Comparison of ENCODE assay signal across 17 cellular contexts in the genomic region with DNA sequence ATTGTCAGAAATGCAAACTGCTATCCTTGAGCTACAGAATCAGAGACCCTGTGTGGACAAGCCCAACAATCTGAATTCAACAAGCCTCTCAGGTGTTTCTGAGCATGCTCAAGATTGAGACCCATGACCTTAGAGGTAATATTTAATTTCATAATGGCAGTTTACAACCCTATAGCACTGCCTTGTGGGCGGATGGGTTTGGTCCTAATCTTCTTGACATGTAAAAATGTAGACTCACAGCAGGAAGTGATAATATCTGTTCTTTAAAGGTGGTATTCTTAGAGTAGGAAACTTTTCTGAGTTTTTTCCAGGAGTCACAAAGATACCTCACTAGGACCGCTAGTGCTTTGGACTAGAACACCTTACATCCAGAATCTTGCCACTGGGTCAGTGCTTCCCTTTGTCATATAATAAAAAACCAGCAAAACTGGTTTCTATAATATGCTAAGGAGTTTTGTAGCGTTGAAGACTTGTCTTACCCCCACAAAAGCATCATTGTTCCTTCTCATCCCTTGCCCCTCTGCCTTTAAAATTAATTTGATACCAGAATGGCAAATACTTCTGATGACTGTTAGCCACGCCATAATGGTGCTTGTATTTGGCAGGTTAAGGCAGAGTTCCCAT. TPM values are rescaled to one million over a fixed set of nuclear protein-coding genes. Genes with fewer than 3 reads are reported as not detected.
DNase-seq lines count a peak whose midpoint lies in the region; ATAC-seq and TF ChIP-seq lines count a peak whose summit lies in the region.
"Had no signal": no experiment of that assay in that cellular context is flagged by ENCODE, and none has a peak within 500 bp of the region (broad histone marks: within the 10 kb centered on the region; RNA-seq: fewer than 3 reads in every experiment).

No MANE protein-coding gene starts in this region.

- TF ChIP-seq CTCF in Calu3 (IDR thresholded peaks at IDR 0.05; ENCODE audit: unreplicated experiment) = no peak

- POLR2A ChIA-PET in CD4-positive, alpha-beta memory T cell (lab: Charles Lee; ENCODE audit: partially characterized antibody) = interaction anchor here (0.5 kb wide), 1 partner anchor 50 kb away, joined by 3 read pairs; no protein-coding TSS in a partner anchor
- POLR2A ChIA-PET in T-cell (lab: Charles Lee) = interaction anchor here in 1 of 2 donors (0.6 to 0.8 kb wide), 2 partner anchors 88 to 252 kb away, joined by 3 read pairs; no protein-coding TSS in a partner anchor

- DNase-seq in CD4-positive, alpha-beta memory T cell = peak in 4 of 5 donors; percentile 23 to 40 (median 28)
- DNase-seq in Calu3 = peak; percentile 29
- peak in 26 of 34 experiments; percentile 2 to 77 (median 13) for DNase-seq in T-cell
- DNase-seq in erythroblast (lab: John Stamatoyannopoulos, UW) = peak; percentile 39 to 55
- DNase-seq in NCI-H2029 treated with DMSO at 0.1 percent for 48 hours (lab: John Stamatoyannopoulos, UW) = no peak
- DNase-seq: activated CD8-positive, alpha-beta memory T cell treated with anti-CD3 and anti-CD28 coated beads, Interleukin-2, amount 50 U/mL, for 4 hours; kidney glomerular epithelial cell; NCI-H2107; NK-92 treated with Interleukin-12 subunit alpha and Interleukin-12 subunit beta, amount 100 ng/mL, for 24 hours; posterior cingulate gyrus; SIG-M5; testis had no signal

- H3K4me1 Mint-ChIP-seq in CD4-positive, alpha-beta memory T cell = peaks cover 20 to 44% (median 30%) of the 10 kb centered on the region in 4 donors
- H3K4me1 Mint-ChIP-seq in Calu3 (ENCODE audit: low read depth, unreplicated experiment) (peaks cover 43% of the 10 kb centered on the region), T-cell (peaks cover 21 to 45% (median 30%) of the 10 kb centered on the region in 3 donors)

- H3K27me3 Mint-ChIP-seq in CD4-positive, alpha-beta memory T cell = no peaks in the 10 kb centered on the region
- H3K27me3 Mint-ChIP-seq in Calu3 (ENCODE audit: unreplicated experiment) (no peaks in the 10 kb centered on the region), T-cell (no peaks in the 10 kb centered on the region)

- H3K9me3 ChIP-seq in CD4-positive, alpha-beta memory T cell (ENCODE audit: control insufficient read depth in 1 of 2, low read length in 2 of 2) = no peaks in the 10 kb centered on the region
- H3K9me3 ChIP-seq: testis had no signal

- no TSS peak for BruUV-seq in Calu3 (replicated peaks; lab: Mats Ljungman, UMichigan)

- H3K36me3 Mint-ChIP-seq in CD4-positive, alpha-beta memory T cell = peaks cover 2 to 8% of the 10 kb centered on the region in 2 donors
- H3K36me3 Mint-ChIP-seq in Calu3 (ENCODE audit: insufficient read depth, unreplicated experiment) (peaks cover 26% of the 10 kb centered on the region), T-cell (peaks cover 13% of the 10 kb centered on the region)

- H3K4me3 Mint-ChIP-seq in CD4-positive, alpha-beta memory T cell = no peak overlapping the region
- peak overlapping the region; percentile 8 for H3K4me3 Mint-ChIP-seq in Calu3 (ENCODE audit: low read depth, unreplicated experiment)
- H3K4me3 Mint-ChIP-seq in T-cell = no peak overlapping the region

- ATAC-seq in T-cell (replicated peaks in 1 of 4) (peak; percentile 31 to 80 (median 48)), HG03135 (IDR thresholded peaks at IDR 0.05; ENCODE audit: unreplicated experiment) (no peak), GM19467 (IDR thresholded peaks at IDR 0.05; ENCODE audit: unreplicated experiment) (no peak)
- ATAC-seq: activated naive CD4-positive, alpha-beta T cell treated with anti-CD3 and anti-CD28 coated beads, Interleukin-2, amount 50 U/mL, for 72 hours had no signal

- no peak overlapping the region for H3K4me3 ChIP-seq in CD4-positive, alpha-beta memory T cell (ENCODE audit: low read length in 2 of 2)
- H3K4me3 ChIP-seq: BLaER1, testis had no signal

- peaks cover 21% of the 10 kb centered on the region for H3K4me1 ChIP-seq in CD4-positive, alpha-beta memory T cell (ENCODE audit: insufficient read depth, low read length)
- H3K4me1 ChIP-seq: BLaER1, testis had no signal

- H3K27ac Mint-ChIP-seq in CD4-positive, alpha-beta memory T cell = no peak overlapping the region
- H3K27ac Mint-ChIP-seq in Calu3 (ENCODE audit: unreplicated experiment) (peak overlapping the region; percentile 64), T-cell (peak overlapping the region in 1 of 2 donors; percentile 34)

- CTCF ChIA-PET in CD4-positive, alpha-beta memory T cell (lab: Charles Lee; ENCODE audit: partially characterized antibody) = interaction anchor here (0.6 to 2.9 kb wide), 3 partner anchors 50 to 260 kb away, joined by 3 to 10 read pairs (median 3); no protein-coding TSS in a partner anchor
- CTCF ChIA-PET in Calu3 (lab: Charles Lee) (interaction anchor here (0.9 kb wide), 1 partner anchor 50 kb away, joined by 4 read pairs; no protein-coding TSS in a partner anchor), T-cell (lab: Charles Lee) (interaction anchor here (1.2 to 1.6 kb wide), 2 partner anchors 49 to 50 kb away, joined by 3 to 8 read pairs; no protein-coding TSS in a partner anchor)

- no peaks in the 10 kb centered on the region for H3K36me3 ChIP-seq in CD4-positive, alpha-beta memory T cell (ENCODE audit: insufficient read depth, low read length)

- intact Hi-C loops in CD4-positive, alpha-beta memory T cell (cut with micrococcal nuclease) = loop anchor here (1.0 kb wide), 2 partner anchors 50 to 163 kb away; no protein-coding TSS in a partner anchor
- intact Hi-C loops in Calu3 (cut with micrococcal nuclease; ENCODE audit: unreplicated experiment) = loop anchor here (2.0 kb wide), 1 partner anchor 50 kb away; no protein-coding TSS in a partner anchor

- no peaks in the 10 kb centered on the region for H3K27me3 ChIP-seq in CD4-positive, alpha-beta memory T cell (ENCODE audit: insufficient read depth, low read length)
- H3K27me3 ChIP-seq: BLaER1, testis had no signal

- TF ChIP-seq POLR2A in erythroblast (IDR thresholded peaks at IDR 0.05; ENCODE audit: low read length) = no peak

- H3K27ac ChIP-seq in CD4-positive, alpha-beta memory T cell (ENCODE audit: low read depth, low read length) = no peak overlapping the region
- H3K27ac ChIP-seq: BLaER1, epithelial cell of prostate, testis had no signal

- no peaks in the 10 kb centered on the region for H3K9me3 Mint-ChIP-seq in CD4-positive, alpha-beta memory T cell
- H3K9me3 Mint-ChIP-seq in Calu3 (ENCODE audit: low read depth, unreplicated experiment) (peaks cover 15% of the 10 kb centered on the region), T-cell (no peaks in the 10 kb centered on the region)
- H3K9me3 Mint-ChIP-seq: activated naive CD4-positive, alpha-beta T cell treated with anti-CD3 and anti-CD28 coated beads, Interleukin-2, amount 50 U/mL, for 72 hours had no signal

RNA-seq across cellular contexts. Expression of gene E2F3, which starts 52.6 kb away (rescaled TPM):
- 10 to 100 TPM; 25.2 to 25.5 TPM for total RNA-seq in CD4-positive, alpha-beta memory T cell
- 1 to 10 TPM; 1.3 to 5.3 TPM for polyA plus RNA-seq in CD4-positive, alpha-beta memory T cell
- 69.1 and 69.8 TPM in 2 replicates for total RNA-seq in Calu3 (2022)
- 10 to 100 TPM in 4 of 5 donors, 1 to 10 TPM in 1; 9.6 to 28.2 (median 23.1) TPM for total RNA-seq in T-cell

Comparison
In these comparisons a context has a peak if more than half of its experiments do, and no peak if none do; other contexts are left out.
1. ATAC-seq: peak in T-cell (4 of 4); none in HG03135 (single experiment) and GM19467 (single experiment).